ENCODE assay signal across 1 cellular context in the genomic region with DNA sequence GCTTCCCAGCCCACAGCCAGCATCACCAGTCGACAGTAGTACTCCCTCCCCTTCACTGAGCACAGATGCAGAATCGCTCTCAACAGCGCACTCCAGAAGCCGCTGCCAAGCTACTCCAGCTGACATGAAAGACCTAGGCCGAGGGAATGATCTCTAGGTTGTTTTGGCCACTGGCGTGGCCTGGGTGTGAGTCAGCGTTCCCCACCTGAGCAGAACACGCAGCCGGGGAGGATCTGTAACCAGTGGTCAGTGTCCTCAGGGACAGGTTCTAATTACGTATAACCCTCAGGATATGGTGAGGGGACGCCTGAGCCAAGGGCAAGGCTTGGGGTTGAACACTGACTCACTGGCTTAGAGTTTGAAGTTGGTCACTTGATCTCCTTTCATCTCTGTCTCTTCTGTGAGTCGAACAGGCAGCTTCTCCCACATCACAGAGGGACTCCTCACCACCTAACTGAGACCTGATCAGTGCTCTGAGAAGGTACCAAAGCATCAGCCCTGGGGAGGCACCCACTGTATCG.
TF ChIP-seq lines count a peak whose summit lies in the region.

No MANE protein-coding gene starts in this region.

TF ChIP-seq in HepG2, 621 proteins besides CTCF, POLR2A, EP300 and RAD21 (continued from another document and continues in another):
- TF ChIP-seq, protein P1, sequence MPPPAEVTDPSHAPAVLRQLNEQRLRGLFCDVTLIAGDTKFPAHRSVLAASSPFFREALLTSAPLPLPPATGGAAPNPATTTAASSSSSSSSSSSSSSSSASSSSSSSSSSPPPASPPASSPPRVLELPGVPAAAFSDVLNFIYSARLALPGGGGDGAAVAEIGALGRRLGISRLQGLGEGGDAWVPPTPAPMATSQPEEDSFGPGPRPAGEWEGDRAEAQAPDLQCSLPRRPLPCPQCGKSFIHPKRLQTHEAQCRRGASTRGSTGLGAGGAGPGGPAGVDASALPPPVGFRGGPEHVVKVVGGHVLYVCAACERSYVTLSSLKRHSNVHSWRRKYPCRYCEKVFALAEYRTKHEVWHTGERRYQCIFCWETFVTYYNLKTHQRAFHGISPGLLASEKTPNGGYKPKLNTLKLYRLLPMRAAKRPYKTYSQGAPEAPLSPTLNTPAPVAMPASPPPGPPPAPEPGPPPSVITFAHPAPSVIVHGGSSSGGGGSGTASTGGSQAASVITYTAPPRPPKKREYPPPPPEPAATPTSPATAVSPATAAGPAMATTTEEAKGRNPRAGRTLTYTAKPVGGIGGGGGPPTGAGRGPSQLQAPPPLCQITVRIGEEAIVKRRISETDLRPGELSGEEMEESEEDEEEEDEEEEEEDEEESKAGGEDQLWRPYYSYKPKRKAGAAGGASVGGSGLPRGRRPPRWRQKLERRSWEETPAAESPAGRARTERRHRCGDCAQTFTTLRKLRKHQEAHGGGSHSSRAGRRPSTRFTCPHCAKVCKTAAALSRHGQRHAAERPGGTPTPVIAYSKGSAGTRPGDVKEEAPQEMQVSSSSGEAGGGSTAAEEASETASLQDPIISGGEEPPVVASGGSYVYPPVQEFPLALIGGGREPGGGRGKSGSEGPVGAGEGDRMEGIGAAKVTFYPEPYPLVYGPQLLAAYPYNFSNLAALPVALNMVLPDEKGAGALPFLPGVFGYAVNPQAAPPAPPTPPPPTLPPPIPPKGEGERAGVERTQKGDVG (CRISPR knock-in tag; IDR thresholded peaks at IDR 0.05; ENCODE audit: borderline replicate concordance), result no peak
- TF ChIP-seq DMAP1 (CRISPR knock-in tag; IDR thresholded peaks at IDR 0.05) (0 out of 2 replicates have a peak, but pooled peaks have one; percentile 28), ZNF496 (CRISPR knock-in tag; IDR thresholded peaks at IDR 0.05; ENCODE audit: insufficient replicate concordance) (no peak), NCOA1 (CRISPR knock-in tag; IDR thresholded peaks at IDR 0.05) (no peak), ZNF17 (CRISPR knock-in tag; IDR thresholded peaks at IDR 0.05) (no peak), RXRA (CRISPR knock-in tag; IDR thresholded peaks at IDR 0.05) (no peak; the same call in 1 of the 2 replicates), ZNF251 (CRISPR knock-in tag; IDR thresholded peaks at IDR 0.05) (no peak), MEIS2 (CRISPR knock-in tag; IDR thresholded peaks at IDR 0.05) (no peak), RFX1 (IDR thresholded peaks at IDR 0.05) (no peak), ZNF652 (CRISPR knock-in tag; IDR thresholded peaks at IDR 0.05; ENCODE audit: borderline replicate concordance, low read depth) (no peak), ZNF567 (CRISPR knock-in tag; IDR thresholded peaks at IDR 0.05; ENCODE audit: borderline replicate concordance) (no peak), IRX3 (CRISPR knock-in tag; IDR thresholded peaks at IDR 0.05; ENCODE audit: borderline replicate concordance, low read depth) (no peak), TRIM22 (IDR thresholded peaks at IDR 0.05) (no peak), THRA (CRISPR knock-in tag; IDR thresholded peaks at IDR 0.05; ENCODE audit: borderline replicate concordance) (no peak), BATF2 (CRISPR knock-in tag; IDR thresholded peaks at IDR 0.05) (no peak), ZNF724P (CRISPR knock-in tag; IDR thresholded peaks at IDR 0.05; ENCODE audit: borderline replicate concordance) (no peak), FOXO1 (CRISPR knock-in tag; IDR thresholded peaks at IDR 0.05) (no peak), THYN1 (CRISPR knock-in tag; IDR thresholded peaks at IDR 0.05; ENCODE audit: borderline replicate concordance, low read depth) (no peak), ZSCAN12 (CRISPR knock-in tag; IDR thresholded peaks at IDR 0.05) (no peak), CBFB (CRISPR knock-in tag; IDR thresholded peaks at IDR 0.05) (no peak), ZNF44 (CRISPR knock-in tag; IDR thresholded peaks at IDR 0.05) (no peak), CEBPG (CRISPR knock-in tag; IDR thresholded peaks at IDR 0.05) (no peak), MBNL3 (CRISPR knock-in tag; conservative IDR thresholded peaks at IDR 0.05) (no peak), ZNF441 (CRISPR knock-in tag; IDR thresholded peaks at IDR 0.05; ENCODE audit: borderline replicate concordance) (no peak), ASH2L (IDR thresholded peaks at IDR 0.05; ENCODE audit: insufficient read length, low read depth, low read length) (peak; percentile 56), ZNF562 (CRISPR knock-in tag; IDR thresholded peaks at IDR 0.05; ENCODE audit: borderline replicate concordance) (no peak), BRD4 (CRISPR knock-in tag; IDR thresholded peaks at IDR 0.05) (0 out of 2 replicates have a peak, but pooled peaks have one; percentile 35), ZNF460 (CRISPR knock-in tag; IDR thresholded peaks at IDR 0.05; ENCODE audit: borderline replicate concordance) (no peak), ZNF580 (CRISPR knock-in tag; IDR thresholded peaks at IDR 0.05; ENCODE audit: borderline replicate concordance, low read depth) (no peak; the same call in 1 of the 2 replicates), ZNF879 (CRISPR knock-in tag; IDR thresholded peaks at IDR 0.05) (no peak), HNF1A (IDR thresholded peaks at IDR 0.05; ENCODE audit: low read depth) (no peak), HNF1A (CRISPR knock-in tag; IDR thresholded peaks at IDR 0.05; ENCODE audit: borderline replicate concordance) (no peak), ZBTB26 (CRISPR knock-in tag; IDR thresholded peaks at IDR 0.05; ENCODE audit: borderline replicate concordance) (no peak), IRF1 (CRISPR knock-in tag; IDR thresholded peaks at IDR 0.05; ENCODE audit: low read depth) (no peak)
- TF ChIP-seq, protein P2, sequence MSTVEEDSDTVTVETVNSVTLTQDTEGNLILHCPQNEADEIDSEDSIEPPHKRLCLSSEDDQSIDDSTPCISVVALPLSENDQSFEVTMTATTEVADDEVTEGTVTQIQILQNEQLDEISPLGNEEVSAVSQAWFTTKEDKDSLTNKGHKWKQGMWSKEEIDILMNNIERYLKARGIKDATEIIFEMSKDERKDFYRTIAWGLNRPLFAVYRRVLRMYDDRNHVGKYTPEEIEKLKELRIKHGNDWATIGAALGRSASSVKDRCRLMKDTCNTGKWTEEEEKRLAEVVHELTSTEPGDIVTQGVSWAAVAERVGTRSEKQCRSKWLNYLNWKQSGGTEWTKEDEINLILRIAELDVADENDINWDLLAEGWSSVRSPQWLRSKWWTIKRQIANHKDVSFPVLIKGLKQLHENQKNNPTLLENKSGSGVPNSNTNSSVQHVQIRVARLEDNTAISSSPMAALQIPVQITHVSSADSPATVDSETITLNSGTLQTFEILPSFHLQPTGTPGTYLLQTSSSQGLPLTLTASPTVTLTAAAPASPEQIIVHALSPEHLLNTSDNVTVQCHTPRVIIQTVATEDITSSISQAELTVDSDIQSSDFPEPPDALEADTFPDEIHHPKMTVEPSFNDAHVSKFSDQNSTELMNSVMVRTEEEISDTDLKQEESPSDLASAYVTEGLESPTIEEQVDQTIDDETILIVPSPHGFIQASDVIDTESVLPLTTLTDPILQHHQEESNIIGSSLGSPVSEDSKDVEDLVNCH (CRISPR knock-in tag; IDR thresholded peaks at IDR 0.05), result no peak
- TF ChIP-seq, protein P3, sequence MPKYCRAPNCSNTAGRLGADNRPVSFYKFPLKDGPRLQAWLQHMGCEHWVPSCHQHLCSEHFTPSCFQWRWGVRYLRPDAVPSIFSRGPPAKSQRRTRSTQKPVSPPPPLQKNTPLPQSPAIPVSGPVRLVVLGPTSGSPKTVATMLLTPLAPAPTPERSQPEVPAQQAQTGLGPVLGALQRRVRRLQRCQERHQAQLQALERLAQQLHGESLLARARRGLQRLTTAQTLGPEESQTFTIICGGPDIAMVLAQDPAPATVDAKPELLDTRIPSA (CRISPR knock-in tag; IDR thresholded peaks at IDR 0.05; ENCODE audit: borderline replicate concordance), result no peak
- TF ChIP-seq, protein P4, sequence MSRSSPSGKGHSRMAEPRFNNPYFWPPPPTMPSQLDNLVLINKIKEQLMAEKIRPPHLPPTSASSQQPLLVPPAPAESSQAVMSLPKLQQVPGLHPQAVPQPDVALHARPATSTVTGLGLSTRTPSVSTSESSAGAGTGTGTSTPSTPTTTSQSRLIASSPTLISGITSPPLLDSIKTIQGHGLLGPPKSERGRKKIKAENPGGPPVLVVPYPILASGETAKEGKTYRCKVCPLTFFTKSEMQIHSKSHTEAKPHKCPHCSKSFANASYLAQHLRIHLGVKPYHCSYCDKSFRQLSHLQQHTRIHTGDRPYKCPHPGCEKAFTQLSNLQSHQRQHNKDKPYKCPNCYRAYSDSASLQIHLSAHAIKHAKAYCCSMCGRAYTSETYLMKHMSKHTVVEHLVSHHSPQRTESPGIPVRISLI (CRISPR knock-in tag; IDR thresholded peaks at IDR 0.05; ENCODE audit: borderline replicate concordance), result no peak
- TF ChIP-seq, protein P5, sequence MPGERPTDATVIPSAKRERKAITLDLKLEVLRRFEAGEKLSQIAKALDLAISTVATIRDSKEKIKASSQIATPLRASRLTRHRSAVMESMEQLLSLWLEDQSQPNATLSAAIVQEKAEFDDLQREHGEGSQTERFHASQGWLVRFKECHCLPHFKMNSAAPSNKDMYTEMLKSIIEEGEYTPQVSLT (CRISPR knock-in tag; IDR thresholded peaks at IDR 0.05; ENCODE audit: borderline replicate concordance, low read depth), result no peak
- TF ChIP-seq, protein P6, sequence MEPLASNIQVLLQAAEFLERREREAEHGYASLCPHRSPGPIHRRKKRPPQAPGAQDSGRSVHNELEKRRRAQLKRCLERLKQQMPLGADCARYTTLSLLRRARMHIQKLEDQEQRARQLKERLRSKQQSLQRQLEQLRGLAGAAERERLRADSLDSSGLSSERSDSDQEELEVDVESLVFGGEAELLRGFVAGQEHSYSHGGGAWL (CRISPR knock-in tag; IDR thresholded peaks at IDR 0.05), result no peak
